In genomic region chr11:9092085-9092484, GRCh38 we compare ENCODE assay signal across 12 cellular contexts. TPM values are rescaled to one million over a fixed set of nuclear protein-coding genes. Genes with fewer than 3 reads are reported as not detected.
A peak's percentile ranks its signal among the peaks of the same experiment; 100 is the strongest.
DNase-seq lines count a peak whose midpoint lies in the region; ATAC-seq and TF ChIP-seq lines count a peak whose summit lies in the region.
"Had no signal": no experiment of that assay in that cellular context is flagged by ENCODE, and none has a peak within 500 bp of the region (broad histone marks: within the 10 kb centered on the region; RNA-seq: fewer than 3 reads in every experiment).

No MANE protein-coding gene starts in this region.

- POLR2A ChIA-PET in PC-9 (lab: Charles Lee; ENCODE audit: unreplicated experiment) = no interaction called here

- peaks cover 0 to 10% (median 5%) of the 10 kb centered on the region in 10 experiments; a peak in 9 of 20 replicates for H3K4me1 ChIP-seq in BLaER1 treated with 17β-estradiol and CSF1 and Interleukin-3, amounts not matched to agents 10 nM and 100 nM
- peaks cover 5% of the 10 kb centered on the region for H3K4me1 ChIP-seq in HUES6 (ENCODE audit: control insufficient read depth, insufficient read depth, low read length)
- peaks cover 0 to 24% (median 10%) of the 10 kb centered on the region in 3 donors for H3K4me1 ChIP-seq in esophagus squamous epithelium
- H3K4me1 ChIP-seq in prostate gland (replicated peaks) = peaks cover 6% of the 10 kb centered on the region
- H3K4me1 ChIP-seq in ovary (ENCODE audit: insufficient read depth) = no peaks in the 10 kb centered on the region
- H3K4me1 ChIP-seq in PC-9 (replicated peaks; ENCODE audit: insufficient read depth) = no peaks in the 10 kb centered on the region

- DNase-seq in esophagus squamous epithelium (lab: John Stamatoyannopoulos, UW) = no peak
- no peak for DNase-seq in prostate gland (ENCODE audit: low spot score)
- DNase-seq in ovary = no peak
- no peak for DNase-seq in PC-9
- DNase-seq: DMS79, NCI-H2227 treated with DMSO at 0.1 percent for 48 hours had no signal

- peaks cover 0 to 34% (median 6%) of the 10 kb centered on the region in 11 experiments; a peak in 11 of 22 replicates for H4K20me1 ChIP-seq in BLaER1 treated with 17β-estradiol and CSF1 and Interleukin-3, amounts not matched to agents 10 nM and 100 nM
- no peaks in the 10 kb centered on the region for H4K20me1 ChIP-seq in PC-9 (ENCODE audit: insufficient read depth)

- H3K27ac ChIP-seq in BLaER1 treated with 17β-estradiol and CSF1 and Interleukin-3, amounts not matched to agents 10 nM and 100 nM = no peak overlapping the region
- H3K27ac ChIP-seq in HUES6 (ENCODE audit: low read depth, low read length) (no peak overlapping the region), esophagus squamous epithelium (no peak overlapping the region), prostate gland (peak overlapping the region; percentile 33 to 48), ovary (no peak overlapping the region), PC-9 (no peak overlapping the region)
- H3K27ac ChIP-seq: epithelial cell of prostate, KMS-11 had no signal

- H3K4me3 ChIP-seq in BLaER1 treated with 17β-estradiol and CSF1 and Interleukin-3, amounts not matched to agents 10 nM and 100 nM = peak overlapping the region in 9 of 10 experiments; percentile 51 to 69 (median 56); a peak in 15 of 20 replicates
- H3K4me3 ChIP-seq in HUES6 (ENCODE audit: low read depth, low read length) (peak overlapping the region; percentile 53), esophagus squamous epithelium (peak overlapping the region in 3 of 4 donors; percentile 42 to 75 (median 60)), prostate gland (peak overlapping the region in 1 of 2 donors; percentile 46), ovary (no peak overlapping the region), PC-9 (no peak overlapping the region)

- H3K79me2 ChIP-seq in PC-9 (ENCODE audit: low read depth) = no peaks in the 10 kb centered on the region

- H3K27me3 ChIP-seq in BLaER1 treated with 17β-estradiol and CSF1 and Interleukin-3, amounts not matched to agents 10 nM and 100 nM = peaks cover 53 to 66% (median 61%) of the 10 kb centered on the region in 11 experiments
- H3K27me3 ChIP-seq in HUES6 (ENCODE audit: control insufficient read depth, insufficient read depth, low read length) = peaks cover 56% of the 10 kb centered on the region
- peaks cover 0 to 41% (median 0%) of the 10 kb centered on the region in 4 donors for H3K27me3 ChIP-seq in esophagus squamous epithelium
- H3K27me3 ChIP-seq in prostate gland (replicated peaks; ENCODE audit: insufficient read depth) = no peaks in the 10 kb centered on the region
- H3K27me3 ChIP-seq in ovary = no peaks in the 10 kb centered on the region
- no peaks in the 10 kb centered on the region for H3K27me3 ChIP-seq in PC-9 (ENCODE audit: insufficient read depth, low read depth)

- peak overlapping the region; percentile 73 to 98 (median 86); a peak in 19 of 22 replicates for H3K4me2 ChIP-seq in BLaER1 treated with 17β-estradiol and CSF1 and Interleukin-3, amounts not matched to agents 10 nM and 100 nM
- no peak overlapping the region for H3K4me2 ChIP-seq in PC-9
- H3K4me2 ChIP-seq: KMS-11 had no signal

- CTCF ChIA-PET in PC-9 (lab: Charles Lee) = no interaction called here

- ATAC-seq in HG02610 (IDR thresholded peaks at IDR 0.05; ENCODE audit: unreplicated experiment) (no peak), GM21360 (IDR thresholded peaks at IDR 0.05; ENCODE audit: unreplicated experiment) (no peak)

- TF ChIP-seq CTCF in esophagus squamous epithelium (IDR thresholded peaks at IDR 0.05) = no peak
- TF ChIP-seq CTCF in prostate gland (IDR thresholded peaks at IDR 0.05) = no peak
- TF ChIP-seq CTCF in ovary (IDR thresholded peaks at IDR 0.05) = no peak
- TF ChIP-seq CTCF in PC-9 (conservative IDR thresholded peaks at IDR 0.05) = no peak

- intact Hi-C loops in esophagus squamous epithelium (cut with DNase I) = no loop called here
- intact Hi-C loops in prostate gland (cut with DNase I) = no loop called here
- intact Hi-C loops in ovary (cut with DNase I) = no loop called here
- intact Hi-C loops in PC-9 (cut with micrococcal nuclease; ENCODE audit: unreplicated experiment) = no loop called here

- no TSS peak for BruUV-seq in PC-9 (replicated peaks; lab: Mats Ljungman, UMichigan)

- no peak for TF ChIP-seq EP300 in ovary (IDR thresholded peaks at IDR 0.05)

- TF ChIP-seq POLR2A in esophagus squamous epithelium (IDR thresholded peaks at IDR 0.05) (no peak), prostate gland (IDR thresholded peaks at IDR 0.05) (no peak), ovary (IDR thresholded peaks at IDR 0.05) (no peak)

- no peaks in the 10 kb centered on the region for H3F3A ChIP-seq in PC-9 (ENCODE audit: insufficient read depth, low read depth)

- WGBS in esophagus squamous epithelium, 2 donors = 50% methylated on average over 1 of the region's 4 CpGs; no CpG with 5 or more reads in 1 of the 2 donors
- WGBS in prostate gland = 56% methylated on average over 4 of the region's 4 CpGs
- 77 to 90% (median 78%) methylated on average over 4 of the region's 4 CpGs for WGBS in ovary, 3 donors

- H3K9me2 ChIP-seq in PC-9 (ENCODE audit: insufficient read depth) = no peaks in the 10 kb centered on the region

- no peaks in the 10 kb centered on the region for H3K36me3 ChIP-seq in BLaER1 treated with 17β-estradiol and CSF1 and Interleukin-3, amounts not matched to agents 10 nM and 100 nM
- no peaks in the 10 kb centered on the region for H3K36me3 ChIP-seq in HUES6 (ENCODE audit: control insufficient read depth, insufficient read depth, low read length)
- no peaks in the 10 kb centered on the region for H3K36me3 ChIP-seq in esophagus squamous epithelium
- H3K36me3 ChIP-seq in prostate gland = no peaks in the 10 kb centered on the region
- no peaks in the 10 kb centered on the region for H3K36me3 ChIP-seq in ovary
- H3K36me3 ChIP-seq in PC-9 (ENCODE audit: low read depth) = no peaks in the 10 kb centered on the region

- H3K9me3 ChIP-seq in BLaER1 treated with 17β-estradiol and CSF1 and Interleukin-3, amounts not matched to agents 10 nM and 100 nM (replicated peaks in 1 of 11) = no peaks in the 10 kb centered on the region
- H3K9me3 ChIP-seq in HUES6 (ENCODE audit: control insufficient read depth, insufficient read depth, low read depth, low read length) = no peaks in the 10 kb centered on the region
- no peaks in the 10 kb centered on the region for H3K9me3 ChIP-seq in esophagus squamous epithelium
- H3K9me3 ChIP-seq in prostate gland = no peaks in the 10 kb centered on the region
- H3K9me3 ChIP-seq in ovary = no peaks in the 10 kb centered on the region
- H3K9me3 ChIP-seq in PC-9 (ENCODE audit: insufficient read depth, low read depth) = no peaks in the 10 kb centered on the region

- H2AFZ ChIP-seq in PC-9 = no peak overlapping the region

- H3K9ac ChIP-seq in BLaER1 treated with 17β-estradiol and CSF1 and Interleukin-3, amounts not matched to agents 10 nM and 100 nM = no peak overlapping the region
- no peak overlapping the region for H3K9ac ChIP-seq in HUES6 (ENCODE audit: low read length)
- H3K9ac ChIP-seq: KMS-11 had no signal

RNA-seq across cellular contexts. Expression of gene SCUBE2, which starts 0.7 kb away (rescaled TPM):
- total RNA-seq in esophagus squamous epithelium (1 to 10 TPM in 3 of 4 donors, under 1 TPM in 1; 0.97 to 4.9 (median 3.8) TPM), prostate gland (100 to 1,000 TPM in 1 of 2 donors, 10 to 100 TPM in 1; 69.8 to 149 TPM), ovary (1 to 10 TPM in 3 of 7 donors, under 1 TPM in 4; 0.12 to 3.7 (median 1.00) TPM), PC-9 (2021) (not detected in 2 replicates)
- 1 to 10 TPM in 1 of 2 donors, under 1 TPM in 1; 0.84 to 8.2 TPM for polyA plus RNA-seq in ovary

Comparison
In these comparisons a context has a peak if more than half of its experiments do, and no peak if none do; other contexts are left out.
1. H3K27ac ChIP-seq: peak in prostate gland (2 of 2); none in BLaER1 treated with 17β-estradiol and CSF1 and Interleukin-3, amounts not matched to agents 10 nM and 100 nM (0 of 11), HUES6 (single experiment), esophagus squamous epithelium (0 of 4), ovary (0 of 2) and PC-9 (single experiment).
2. H3K4me3 ChIP-seq: peak in BLaER1 treated with 17β-estradiol and CSF1 and Interleukin-3, amounts not matched to agents 10 nM and 100 nM (9 of 10), HUES6 (single experiment) and esophagus squamous epithelium (3 of 4); none in ovary (single experiment) and PC-9 (single experiment).
3. RNA of gene SCUBE2, which starts 0.7 kb away (total RNA-seq): 69.8 to 149 TPM in prostate gland; 0.97 to 4.9 TPM in esophagus squamous epithelium, 0.12 to 3.7 TPM in ovary and not detected in PC-9; every median in the first group is over 10 times any median in the second.